29 cellular contexts compared by ENCODE assay signal in genomic region chr14:47790477-47790876, GRCh38.
"Had no signal": no experiment of that assay in that cellular context is flagged by ENCODE, and none has a peak within 500 bp of the region (broad histone marks: within the 10 kb centered on the region; RNA-seq: fewer than 3 reads in every experiment).

No MANE protein-coding gene starts in this region.

- H3K4me3 ChIP-seq: neural progenitor cell, ovary, psoas muscle, right lobe of liver, sigmoid colon, stomach, thoracic aorta, thyroid gland, tibial nerve, upper lobe of left lung, uterus had no signal

- H2AFZ ChIP-seq: neural progenitor cell, parathyroid adenoma had no signal

- DNase-seq: naive thymus-derived CD8-positive, alpha-beta T cell; nephron progenitor cell; occipital lobe; ovary; posterior cingulate gyrus; psoas muscle; right cardiac atrium; right lobe of liver; sigmoid colon; small intestine; stimulated activated CD4-positive, alpha-beta T cell treated with anti-CD3 and anti-CD28 coated beads, Interleukin-15, amount 100 ng/mL, for 24 hours; stimulated activated CD4-positive, alpha-beta T cell treated with anti-CD3 and anti-CD28 coated beads, Interleukin-2, amount 100 ng/mL, for 24 hours; stimulated activated CD4-positive, alpha-beta T cell treated with anti-CD3 and anti-CD28 coated beads, Interleukin-2, amount 100 ng/mL, for 48 hours; stimulated activated CD4-positive, alpha-beta T cell treated with anti-CD3 and anti-CD28 coated beads, Interleukin-4, amount 100 ng/mL, for 24 hours; stimulated activated naive B cell treated with anti-CD40 and anti-IgM and Interleukin-4, amounts not matched to agents 10 μg/mL and 1 μg/mL and 100 μg/mL, for 72 hours; stimulated activated naive CD4-positive, alpha-beta T cell treated with Interleukin-2 at 50 U/mL for 16 hours; stomach; thyroid gland; trophoblast cell; upper lobe of left lung; uterus had no signal

- FAIRE-seq: small intestine had no signal

- H3K36me3 ChIP-seq: neural progenitor cell, ovary, right lobe of liver, sigmoid colon, stomach, thoracic aorta, thyroid gland, tibial nerve, upper lobe of left lung, uterus had no signal

- H3K9ac ChIP-seq: neural progenitor cell, parathyroid adenoma had no signal

- H3K27ac Mint-ChIP-seq: naive thymus-derived CD8-positive, alpha-beta T cell; natural killer cell treated with Interleukin-12 subunit alpha and Interleukin-12 subunit beta and Interleukin-15 and Interleukin-18, amount 100 ng/mL, for 72 hours; nephron progenitor cell; neural progenitor cell; progenitor cell of endocrine pancreas; stimulated activated effector memory CD8-positive, alpha-beta T cell treated with anti-CD3 and anti-CD28 coated beads, Interleukin-12 subunit alpha, Interleukin-12 subunit beta, amount 100 ng/mL, for 72 hours; stimulated activated naive B cell treated with anti-CD40 and anti-IgM and Interleukin-4, amounts not matched to agents 10 μg/mL and 1 μg/mL and 100 μg/mL, for 72 hours; stimulated activated naive CD8-positive, alpha-beta T cell treated with anti-CD3 and anti-CD28 coated beads, Interleukin-15, Interleukin-2, amounts not matched to agents 100 ng/mL and 50 ng/mL, for 24 hours had no signal

- H3K4me2 ChIP-seq: neural progenitor cell had no signal

- H3K9me3 ChIP-seq: ovary, psoas muscle, right lobe of liver, sigmoid colon, thoracic aorta, thyroid gland, tibial nerve, upper lobe of left lung, uterus had no signal

- H3K79me2 ChIP-seq: parathyroid adenoma had no signal

- H3K27me3 Mint-ChIP-seq: naive thymus-derived CD8-positive, alpha-beta T cell; natural killer cell treated with Interleukin-12 subunit alpha and Interleukin-12 subunit beta and Interleukin-15 and Interleukin-18, amount 100 ng/mL, for 72 hours; progenitor cell of endocrine pancreas; stimulated activated naive B cell treated with anti-CD40 and anti-IgM and Interleukin-4, amounts not matched to agents 10 μg/mL and 1 μg/mL and 100 μg/mL, for 72 hours; stimulated activated naive CD8-positive, alpha-beta T cell treated with anti-CD3 and anti-CD28 coated beads, Interleukin-15, Interleukin-2, amounts not matched to agents 100 ng/mL and 50 ng/mL, for 24 hours had no signal

- H3K4me3 Mint-ChIP-seq: naive thymus-derived CD8-positive, alpha-beta T cell; natural killer cell treated with Interleukin-12 subunit alpha and Interleukin-12 subunit beta and Interleukin-15 and Interleukin-18, amount 100 ng/mL, for 72 hours; nephron progenitor cell; neural progenitor cell; stimulated activated effector memory CD8-positive, alpha-beta T cell treated with anti-CD3 and anti-CD28 coated beads, Interleukin-12 subunit alpha, Interleukin-12 subunit beta, amount 100 ng/mL, for 72 hours; stimulated activated naive B cell treated with anti-CD40 and anti-IgM and Interleukin-4, amounts not matched to agents 10 μg/mL and 1 μg/mL and 100 μg/mL, for 72 hours; stimulated activated naive CD8-positive, alpha-beta T cell treated with anti-CD3 and anti-CD28 coated beads, Interleukin-15, Interleukin-2, amounts not matched to agents 100 ng/mL and 50 ng/mL, for 24 hours had no signal

- ATAC-seq: naive thymus-derived CD8-positive, alpha-beta T cell; natural killer cell treated with Interleukin-12 subunit alpha and Interleukin-12 subunit beta and Interleukin-15 and Interleukin-18, amount 100 ng/mL, for 72 hours; psoas muscle; right cardiac atrium; right lobe of liver; stimulated activated effector memory CD8-positive, alpha-beta T cell treated with anti-CD3 and anti-CD28 coated beads, Interleukin-12 subunit alpha, Interleukin-12 subunit beta, amount 100 ng/mL, for 72 hours; stimulated activated naive B cell treated with anti-CD40 and anti-IgM and Interleukin-4, amounts not matched to agents 10 μg/mL and 1 μg/mL and 100 μg/mL, for 72 hours had no signal

- H3K4me1 Mint-ChIP-seq: naive thymus-derived CD8-positive, alpha-beta T cell; stimulated activated effector memory CD8-positive, alpha-beta T cell treated with anti-CD3 and anti-CD28 coated beads, Interleukin-12 subunit alpha, Interleukin-12 subunit beta, amount 100 ng/mL, for 72 hours; stimulated activated naive B cell treated with anti-CD40 and anti-IgM and Interleukin-4, amounts not matched to agents 10 μg/mL and 1 μg/mL and 100 μg/mL, for 72 hours had no signal

- H3K4me1 ChIP-seq: parathyroid adenoma, psoas muscle, right lobe of liver, sigmoid colon, stomach, thyroid gland, tibial nerve, upper lobe of left lung, uterus had no signal

- H3K36me3 Mint-ChIP-seq: naive thymus-derived CD8-positive, alpha-beta T cell; natural killer cell treated with Interleukin-12 subunit alpha and Interleukin-12 subunit beta and Interleukin-15 and Interleukin-18, amount 100 ng/mL, for 72 hours; neural progenitor cell; stimulated activated effector memory CD8-positive, alpha-beta T cell treated with anti-CD3 and anti-CD28 coated beads, Interleukin-12 subunit alpha, Interleukin-12 subunit beta, amount 100 ng/mL, for 72 hours; stimulated activated naive B cell treated with anti-CD40 and anti-IgM and Interleukin-4, amounts not matched to agents 10 μg/mL and 1 μg/mL and 100 μg/mL, for 72 hours had no signal

- H3K27me3 ChIP-seq: neural progenitor cell, ovary, right lobe of liver, sigmoid colon, stomach, thyroid gland, tibial nerve, upper lobe of left lung, uterus had no signal

- H3K27ac ChIP-seq: neural progenitor cell, ovary, parathyroid adenoma, psoas muscle, right lobe of liver, sigmoid colon, stomach, thoracic aorta, thyroid gland, tibial nerve, upper lobe of left lung, uterus had no signal
